Comparison of ENCODE assay signal across 9 cellular contexts in genomic region chr1:246329900-246330299, GRCh38.
DNase-seq lines count a peak whose midpoint lies in the region; ATAC-seq and TF ChIP-seq lines count a peak whose summit lies in the region.
"Had no signal": no experiment of that assay in that cellular context is flagged by ENCODE, and none has a peak within 500 bp of the region (broad histone marks: within the 10 kb centered on the region; RNA-seq: fewer than 3 reads in every experiment).

No MANE protein-coding gene starts in this region.

- TF ChIP-seq CTCF in GM13977 (IDR thresholded peaks at IDR 0.05; ENCODE audit: extremely low read depth, insufficient read depth, missing control alignments) = no peak

- CTCF ChIA-PET in activated naive CD4-positive, alpha-beta T cell treated with anti-CD3 and anti-CD28 coated beads, Interleukin-2, amount 10 ng/mL, durations not matched to agents 7 days and 5 days (lab: Charles Lee) = no interaction called here

- H3K36me3 Mint-ChIP-seq in activated naive CD4-positive, alpha-beta T cell treated with anti-CD3 and anti-CD28 coated beads, Interleukin-2, amount 10 ng/mL, durations not matched to agents 7 days and 5 days = peaks cover 21% of the 10 kb centered on the region

- H3K27me3 Mint-ChIP-seq in activated naive CD4-positive, alpha-beta T cell treated with anti-CD3 and anti-CD28 coated beads, Interleukin-2, amount 10 ng/mL, durations not matched to agents 7 days and 5 days = no peaks in the 10 kb centered on the region

- DNase-seq in GM13977 (ENCODE audit: low spot score) (peak; percentile 81), posterior vena cava (ENCODE audit: low spot score) (no peak), NCI-H69 (lab: John Stamatoyannopoulos, UW) (no peak), NCI-H510A treated with DMSO at 0.1 percent for 48 hours (lab: John Stamatoyannopoulos, UW) (no peak), glomerular visceral epithelial cell (ENCODE audit: extremely low spot score) (no peak)
- DNase-seq in activated naive CD4-positive, alpha-beta T cell treated with anti-CD3 and anti-CD28 coated beads, Interleukin-2, amount 10 ng/mL, durations not matched to agents 7 days and 5 days = no peak

- intact Hi-C loops in posterior vena cava (cut with DNase I) = no loop called here

- peak overlapping the region; percentile 15 for H3K27ac Mint-ChIP-seq in activated naive CD4-positive, alpha-beta T cell treated with anti-CD3 and anti-CD28 coated beads, Interleukin-2, amount 10 ng/mL, durations not matched to agents 7 days and 5 days
- H3K27ac Mint-ChIP-seq: neural progenitor cell had no signal

- ATAC-seq in GM19395 (IDR thresholded peaks at IDR 0.05; ENCODE audit: unreplicated experiment) = peak; percentile 99
- ATAC-seq in HG03045 (IDR thresholded peaks at IDR 0.05; ENCODE audit: unreplicated experiment) = peak; percentile 99

- H3K4me1 Mint-ChIP-seq in activated naive CD4-positive, alpha-beta T cell treated with anti-CD3 and anti-CD28 coated beads, Interleukin-2, amount 10 ng/mL, durations not matched to agents 7 days and 5 days = peaks cover 7% of the 10 kb centered on the region
- H3K4me1 Mint-ChIP-seq: neural progenitor cell had no signal

- no peak overlapping the region for H3K4me3 Mint-ChIP-seq in activated naive CD4-positive, alpha-beta T cell treated with anti-CD3 and anti-CD28 coated beads, Interleukin-2, amount 10 ng/mL, durations not matched to agents 7 days and 5 days
- H3K4me3 Mint-ChIP-seq: neural progenitor cell had no signal

- peaks cover 2% of the 10 kb centered on the region for H3K9me3 Mint-ChIP-seq in activated naive CD4-positive, alpha-beta T cell treated with anti-CD3 and anti-CD28 coated beads, Interleukin-2, amount 10 ng/mL, durations not matched to agents 7 days and 5 days
- H3K9me3 Mint-ChIP-seq: neural progenitor cell had no signal

- in situ Hi-C loops in GM13977 (cut with MboI; ENCODE audit: low pct_unique_long_range_greater_than_20kb, low sequenced_read_pairs, unreplicated experiment) = no loop called here
